ENCODE assay signal across 38 cellular contexts in the genomic region with DNA sequence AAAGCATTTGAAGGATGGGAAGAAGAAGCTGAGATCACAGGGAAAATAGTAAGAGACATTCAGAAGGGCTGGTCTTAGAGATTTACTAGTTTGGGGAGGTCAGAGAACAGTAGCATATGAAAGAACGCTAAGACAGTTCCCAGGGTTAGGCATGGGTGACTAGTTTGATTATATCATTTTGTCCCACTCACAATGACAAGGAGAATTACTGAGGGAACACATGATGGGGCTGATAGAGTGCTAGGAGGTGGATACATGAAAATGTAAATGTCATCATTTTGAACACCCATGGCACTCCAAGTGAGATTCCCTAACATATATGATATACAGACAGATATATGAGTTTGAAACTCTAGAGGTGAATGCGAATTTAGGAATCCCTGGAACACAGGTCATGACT.
"Had no signal": no experiment of that assay in that cellular context is flagged by ENCODE, and none has a peak within 500 bp of the region (broad histone marks: within the 10 kb centered on the region; RNA-seq: fewer than 3 reads in every experiment).

No MANE protein-coding gene starts in this region.

- FAIRE-seq: astrocyte, bronchial epithelial cell had no signal

- H3K36me3 Mint-ChIP-seq: activated naive CD4-positive, alpha-beta T cell treated with anti-CD3 and anti-CD28 coated beads, Interleukin-2, amount 10 ng/mL, durations not matched to agents 7 days and 5 days; activated naive CD4-positive, alpha-beta T cell treated with anti-CD3 and anti-CD28 coated beads, Interleukin-2, amount 50 U/mL, for 72 hours; activated naive CD8-positive, alpha-beta T cell treated with anti-CD3 and anti-CD28 coated beads for 36 hours; brain had no signal

- H3K4me1 ChIP-seq: adrenal gland, ascending aorta, body of pancreas, breast epithelium had no signal

- ATAC-seq: activated naive CD4-positive, alpha-beta T cell treated with anti-CD3 and anti-CD28 coated beads, Interleukin-2, amount 50 U/mL, for 72 hours; activated naive CD8-positive, alpha-beta T cell treated with anti-CD3 and anti-CD28 coated beads, Interleukin-2, amount 50 U/mL, for 24 hours; activated T-cell treated with anti-CD3 and anti-CD28 coated beads, Interleukin-2, amount 50 U/mL, for 4 hours; activated T-helper 17 cell treated with anti-CD3 and anti-CD28 coated beads, Interleukin-2, amount 50 U/mL, for 72 hours; body of pancreas had no signal

- H3K9me3 Mint-ChIP-seq: activated naive CD4-positive, alpha-beta T cell treated with anti-CD3 and anti-CD28 coated beads for 36 hours; activated naive CD4-positive, alpha-beta T cell treated with anti-CD3 and anti-CD28 coated beads, Interleukin-2, amount 10 ng/mL, durations not matched to agents 7 days and 5 days; activated naive CD4-positive, alpha-beta T cell treated with anti-CD3 and anti-CD28 coated beads, Interleukin-2, amount 50 U/mL, for 24 hours; activated naive CD4-positive, alpha-beta T cell treated with anti-CD3 and anti-CD28 coated beads, Interleukin-2, amount 50 U/mL, for 72 hours; activated naive CD8-positive, alpha-beta T cell treated with anti-CD3 and anti-CD28 coated beads for 36 hours; activated naive CD8-positive, alpha-beta T cell treated with anti-CD3 and anti-CD28 coated beads, Interleukin-2, amount 10 ng/mL, durations not matched to agents 7 days and 5 days; activated naive CD8-positive, alpha-beta T cell treated with anti-CD3 and anti-CD28 coated beads, Interleukin-2, amount 50 U/mL, for 24 hours; activated T-cell treated with anti-CD3 and anti-CD28 coated beads, Interleukin-2, amount 50 U/mL, for 24 hours; activated T-cell treated with anti-CD3 and anti-CD28 coated beads, Interleukin-2, amount 50 U/mL, for 4 hours; activated T-helper 1 cell treated with anti-CD3 and anti-CD28 coated beads, Interleukin-12 subunit alpha, Interleukin-12 subunit beta, Interleukin-2, Interleukin-4 antibody, amounts not matched to agents 30 ng/mL and 10 ng/mL and 1 ng/mL, durations not matched to agents 14 hours and 24 hours and 36 hours; activated T-helper 17 cell treated with anti-CD3 and anti-CD28 coated beads, Interleukin-2, amount 50 U/mL, for 72 hours; activated T-helper 2 cell treated with anti-CD3 and anti-CD28 coated beads, Interferon-gamma antibody, Interleukin-2, Interleukin-4, amounts not matched to agents 10 μg/mL and 5 μg/mL and 100 μg/mL, durations not matched to agents 14 hours and 24 hours and 36 hours; brain; central memory CD8-positive, alpha-beta T cell had no signal

- H3K36me3 ChIP-seq: adrenal gland, ascending aorta, brain microvascular endothelial cell, breast epithelium, cardiac muscle cell had no signal

- H3K27me3 ChIP-seq: adrenal gland, ascending aorta, body of pancreas, brain microvascular endothelial cell, breast epithelium, cardiac muscle cell had no signal

- DNase-seq: activated effector memory CD4-positive, alpha-beta T cell treated with anti-CD3 and anti-CD28 coated beads, Interleukin-2, amount 50 U/mL, for 16 hours; activated effector memory CD4-positive, alpha-beta T cell treated with Interleukin-2 at 50 U/mL for 16 hours; activated gamma-delta T cell; activated gamma-delta T cell treated with Interleukin-2 at 50 U/mL for 16 hours; activated naive CD4-positive, alpha-beta T cell; activated naive CD4-positive, alpha-beta T cell treated with anti-CD3 and anti-CD28 coated beads for 36 hours; activated naive CD4-positive, alpha-beta T cell treated with anti-CD3 and anti-CD28 coated beads, Interleukin-2, amount 10 ng/mL, durations not matched to agents 7 days and 5 days; activated naive CD4-positive, alpha-beta T cell treated with anti-CD3 and anti-CD28 coated beads, Interleukin-2, amount 50 U/mL, for 16 hours; activated naive CD4-positive, alpha-beta T cell treated with Interleukin-2 at 50 U/mL for 16 hours; activated naive CD8-positive, alpha-beta T cell treated with anti-CD3 and anti-CD28 coated beads for 36 hours; activated naive CD8-positive, alpha-beta T cell treated with anti-CD3 and anti-CD28 coated beads, Interleukin-2, amount 10 ng/mL, durations not matched to agents 7 days and 5 days; activated naive CD8-positive, alpha-beta T cell treated with anti-CD3 and anti-CD28 coated beads, Interleukin-2, amount 50 U/mL, for 24 hours; activated T-cell treated with anti-CD3 and anti-CD28 coated beads, Interleukin-2, amount 50 U/mL, for 1 hour; activated T-cell treated with anti-CD3 and anti-CD28 coated beads, Interleukin-2, amount 50 U/mL, for 24 hours; activated T-cell treated with anti-CD3 and anti-CD28 coated beads, Interleukin-2, amount 50 U/mL, for 4 hours; adrenal gland; amniotic stem cell; amygdala; anterior cingulate cortex; aorta; body of pancreas; brain microvascular endothelial cell; caudate nucleus; central memory CD4-positive, alpha-beta T cell; cerebellar nuclear complex had no signal

- H3K4me1 Mint-ChIP-seq: activated naive CD4-positive, alpha-beta T cell treated with anti-CD3 and anti-CD28 coated beads, Interleukin-2, amount 10 ng/mL, durations not matched to agents 7 days and 5 days; activated naive CD4-positive, alpha-beta T cell treated with anti-CD3 and anti-CD28 coated beads, Interleukin-2, amount 50 U/mL, for 24 hours; activated naive CD8-positive, alpha-beta T cell treated with anti-CD3 and anti-CD28 coated beads for 36 hours; activated naive CD8-positive, alpha-beta T cell treated with anti-CD3 and anti-CD28 coated beads, Interleukin-2, amount 10 ng/mL, durations not matched to agents 7 days and 5 days; activated naive CD8-positive, alpha-beta T cell treated with anti-CD3 and anti-CD28 coated beads, Interleukin-2, amount 50 U/mL, for 24 hours; activated T-helper 17 cell treated with anti-CD3 and anti-CD28 coated beads, Interleukin-2, amount 50 U/mL, for 72 hours; brain; central memory CD8-positive, alpha-beta T cell had no signal

- H3K27ac Mint-ChIP-seq: activated naive CD4-positive, alpha-beta T cell treated with anti-CD3 and anti-CD28 coated beads for 36 hours; activated naive CD4-positive, alpha-beta T cell treated with anti-CD3 and anti-CD28 coated beads, Interleukin-2, amount 10 ng/mL, durations not matched to agents 7 days and 5 days; activated naive CD4-positive, alpha-beta T cell treated with anti-CD3 and anti-CD28 coated beads, Interleukin-2, amount 50 U/mL, for 24 hours; activated naive CD4-positive, alpha-beta T cell treated with anti-CD3 and anti-CD28 coated beads, Interleukin-2, amount 50 U/mL, for 72 hours; activated naive CD8-positive, alpha-beta T cell; activated naive CD8-positive, alpha-beta T cell treated with anti-CD3 and anti-CD28 coated beads for 36 hours; activated naive CD8-positive, alpha-beta T cell treated with anti-CD3 and anti-CD28 coated beads, Interleukin-2, amount 10 ng/mL, durations not matched to agents 7 days and 5 days; activated naive CD8-positive, alpha-beta T cell treated with anti-CD3 and anti-CD28 coated beads, Interleukin-2, amount 50 U/mL, for 24 hours; activated T-cell treated with anti-CD3 and anti-CD28 coated beads, Interleukin-2, amount 50 U/mL, for 24 hours; activated T-helper 1 cell treated with anti-CD3 and anti-CD28 coated beads, Interleukin-12 subunit alpha, Interleukin-12 subunit beta, Interleukin-2, Interleukin-4 antibody, amounts not matched to agents 30 ng/mL and 10 ng/mL and 1 ng/mL, durations not matched to agents 14 hours and 24 hours and 36 hours; activated T-helper 17 cell treated with anti-CD3 and anti-CD28 coated beads, Interleukin-2, amount 50 U/mL, for 72 hours; activated T-helper 2 cell treated with anti-CD3 and anti-CD28 coated beads, Interferon-gamma antibody, Interleukin-2, Interleukin-4, amounts not matched to agents 10 μg/mL and 5 μg/mL and 100 μg/mL, durations not matched to agents 14 hours and 24 hours and 36 hours; brain had no signal

- H3K27ac ChIP-seq: adrenal gland, ascending aorta, body of pancreas, brain microvascular endothelial cell, breast epithelium, cardiac muscle cell had no signal

- H3K9me3 ChIP-seq: adrenal gland, ascending aorta, body of pancreas, breast epithelium had no signal

- H3K4me3 Mint-ChIP-seq: activated naive CD4-positive, alpha-beta T cell treated with anti-CD3 and anti-CD28 coated beads for 36 hours; activated naive CD4-positive, alpha-beta T cell treated with anti-CD3 and anti-CD28 coated beads, Interleukin-2, amount 10 ng/mL, durations not matched to agents 7 days and 5 days; activated naive CD4-positive, alpha-beta T cell treated with anti-CD3 and anti-CD28 coated beads, Interleukin-2, amount 50 U/mL, for 24 hours; activated naive CD8-positive, alpha-beta T cell; activated naive CD8-positive, alpha-beta T cell treated with anti-CD3 and anti-CD28 coated beads for 36 hours; activated naive CD8-positive, alpha-beta T cell treated with anti-CD3 and anti-CD28 coated beads, Interleukin-2, amount 10 ng/mL, durations not matched to agents 7 days and 5 days; activated naive CD8-positive, alpha-beta T cell treated with anti-CD3 and anti-CD28 coated beads, Interleukin-2, amount 50 U/mL, for 24 hours; activated T-cell treated with anti-CD3 and anti-CD28 coated beads, Interleukin-2, amount 50 U/mL, for 24 hours; activated T-cell treated with anti-CD3 and anti-CD28 coated beads, Interleukin-2, amount 50 U/mL, for 4 hours; activated T-helper 1 cell treated with anti-CD3 and anti-CD28 coated beads, Interleukin-12 subunit alpha, Interleukin-12 subunit beta, Interleukin-2, Interleukin-4 antibody, amounts not matched to agents 30 ng/mL and 10 ng/mL and 1 ng/mL, durations not matched to agents 14 hours and 24 hours and 36 hours; activated T-helper 17 cell treated with anti-CD3 and anti-CD28 coated beads, Interleukin-2, amount 50 U/mL, for 72 hours; brain; central memory CD8-positive, alpha-beta T cell had no signal

- H3K27me3 Mint-ChIP-seq: activated naive CD4-positive, alpha-beta T cell treated with anti-CD3 and anti-CD28 coated beads, Interleukin-2, amount 10 ng/mL, durations not matched to agents 7 days and 5 days; activated naive CD4-positive, alpha-beta T cell treated with anti-CD3 and anti-CD28 coated beads, Interleukin-2, amount 50 U/mL, for 24 hours; activated naive CD8-positive, alpha-beta T cell; activated naive CD8-positive, alpha-beta T cell treated with anti-CD3 and anti-CD28 coated beads for 36 hours; activated naive CD8-positive, alpha-beta T cell treated with anti-CD3 and anti-CD28 coated beads, Interleukin-2, amount 50 U/mL, for 24 hours; activated T-cell treated with anti-CD3 and anti-CD28 coated beads, Interleukin-2, amount 50 U/mL, for 24 hours; activated T-helper 17 cell treated with anti-CD3 and anti-CD28 coated beads, Interleukin-2, amount 50 U/mL, for 72 hours; central memory CD8-positive, alpha-beta T cell had no signal

- H3K4me3 ChIP-seq: adrenal gland, ascending aorta, body of pancreas, breast epithelium, cardiac muscle cell had no signal
